Comparison of ENCODE assay signal across 12 cellular contexts in the genomic region with DNA sequence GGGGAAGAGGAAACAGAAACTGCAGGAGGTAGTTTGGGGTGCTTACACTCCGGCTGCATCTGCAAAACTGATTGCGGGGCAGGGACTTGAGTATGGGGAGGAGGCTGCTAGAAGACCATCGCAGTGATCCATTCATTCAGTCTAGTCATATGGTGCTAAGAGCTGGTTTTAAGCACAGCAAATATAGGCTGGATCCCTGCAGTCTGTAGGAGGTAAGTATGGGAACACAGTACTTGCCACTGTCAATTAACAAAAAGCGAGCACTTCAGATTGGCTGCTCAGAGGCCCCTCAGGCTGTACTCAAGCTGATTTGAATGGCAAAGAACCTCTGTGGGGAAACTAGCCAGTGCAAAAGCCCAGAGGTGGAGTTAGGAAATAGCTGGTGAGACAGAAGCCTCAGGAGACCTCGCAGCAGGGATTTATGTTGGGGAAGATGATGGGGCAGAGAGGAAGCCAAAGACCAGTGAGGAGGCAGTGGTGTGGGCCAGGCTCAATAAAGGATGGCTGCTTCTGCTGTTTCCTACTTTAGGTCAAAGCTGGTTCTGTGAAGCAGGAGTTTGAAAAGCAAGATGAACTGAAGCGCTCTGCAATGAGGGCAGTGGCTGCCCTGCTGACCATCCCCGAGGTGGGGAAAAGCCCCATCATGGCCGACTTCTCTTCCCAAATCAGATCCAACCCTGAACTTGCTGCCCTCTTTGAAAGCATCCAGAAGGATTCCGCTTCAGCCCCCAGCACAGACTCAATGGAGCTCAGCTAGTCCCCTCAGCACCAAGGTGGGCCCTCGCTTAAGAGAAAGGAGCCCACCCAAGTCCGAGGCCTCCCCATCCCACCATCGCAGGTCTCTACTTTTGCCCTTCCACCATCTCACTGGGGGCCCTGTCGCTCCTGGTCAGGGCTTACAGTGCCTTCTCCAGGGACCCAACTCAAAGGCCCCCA. TPM values are rescaled to one million over a fixed set of nuclear protein-coding genes. Genes with fewer than 3 reads are reported as not detected.
DNase-seq lines count a peak whose midpoint lies in the region; ATAC-seq lines count a peak whose summit lies in the region.
"Had no signal": no experiment of that assay in that cellular context is flagged by ENCODE, and none has a peak within 500 bp of the region (broad histone marks: within the 10 kb centered on the region; RNA-seq: fewer than 3 reads in every experiment).

No MANE protein-coding gene starts in this region.

- H3K9me3 Mint-ChIP-seq in activated CD4-positive, alpha-beta T cell treated with anti-CD3 and anti-CD28 coated beads for 36 hours (ENCODE audit: low read depth), result no peaks in the 10 kb centered on the region
- H3K9me3 Mint-ChIP-seq in activated CD4-positive, alpha-beta T cell treated with anti-CD3 and anti-CD28 coated beads, Interleukin-2, amount 10 ng/mL, durations not matched to agents 7 days and 5 days, result no peaks in the 10 kb centered on the region
- no peaks in the 10 kb centered on the region for H3K9me3 Mint-ChIP-seq in activated naive CD8-positive, alpha-beta T cell treated with anti-CD3 and anti-CD28 coated beads, Interleukin-2, amount 10 ng/mL, durations not matched to agents 7 days and 5 days

- H3K27ac ChIP-seq in HUES64 (ENCODE audit: low read depth, low read length) (peak overlapping the region; percentile 64), mesodermal cell (ENCODE audit: low read depth, low read length, severe bottlenecking) (peak overlapping the region; percentile 6)
- H3K27ac ChIP-seq: right atrium auricular region, thoracic aorta had no signal

- ATAC-seq in activated CD4-positive, alpha-beta T cell treated with anti-CD3 and anti-CD28 coated beads for 36 hours, result peak; percentile 11
- ATAC-seq in activated naive CD8-positive, alpha-beta T cell treated with anti-CD3 and anti-CD28 coated beads, Interleukin-2, amount 10 ng/mL, durations not matched to agents 7 days and 5 days (ENCODE audit: low read depth), result no peak
- ATAC-seq in left lobe of liver, result no peak
- ATAC-seq: mucosa of descending colon had no signal

- intact Hi-C loops in activated CD4-positive, alpha-beta T cell treated with anti-CD3 and anti-CD28 coated beads for 36 hours (cut with DNase I, micrococcal nuclease), result loop anchor here in 1 of 2 experiments (10.0 kb wide), 1 partner anchor 621 kb away; no protein-coding TSS in a partner anchor

- peaks cover 23% of the 10 kb centered on the region; the same call in 1 of the 2 replicates for H3K4me1 ChIP-seq in HUES64 (ENCODE audit: insufficient read depth, low read length)
- peaks cover 18% of the 10 kb centered on the region for H3K4me1 ChIP-seq in mesodermal cell (ENCODE audit: control insufficient read depth, insufficient read depth, low read length, poor library complexity, severe bottlenecking)

- no peaks in the 10 kb centered on the region for H3K27me3 Mint-ChIP-seq in activated CD4-positive, alpha-beta T cell treated with anti-CD3 and anti-CD28 coated beads for 36 hours
- H3K27me3 Mint-ChIP-seq in activated CD4-positive, alpha-beta T cell treated with anti-CD3 and anti-CD28 coated beads, Interleukin-2, amount 10 ng/mL, durations not matched to agents 7 days and 5 days, result no peaks in the 10 kb centered on the region
- H3K27me3 Mint-ChIP-seq in activated naive CD8-positive, alpha-beta T cell treated with anti-CD3 and anti-CD28 coated beads, Interleukin-2, amount 10 ng/mL, durations not matched to agents 7 days and 5 days, result no peaks in the 10 kb centered on the region

- H3K27ac Mint-ChIP-seq in activated CD4-positive, alpha-beta T cell treated with anti-CD3 and anti-CD28 coated beads for 36 hours, result peak overlapping the region; percentile 49
- no peak overlapping the region for H3K27ac Mint-ChIP-seq in activated CD4-positive, alpha-beta T cell treated with anti-CD3 and anti-CD28 coated beads, Interleukin-2, amount 10 ng/mL, durations not matched to agents 7 days and 5 days
- peak overlapping the region; percentile 16 for H3K27ac Mint-ChIP-seq in activated naive CD8-positive, alpha-beta T cell treated with anti-CD3 and anti-CD28 coated beads, Interleukin-2, amount 10 ng/mL, durations not matched to agents 7 days and 5 days

- 68% methylated on average over 13 of the region's 13 CpGs for WGBS in HUES64
- 83% methylated on average over 10 to 11 of the region's 13 CpGs for WGBS in mesodermal cell (ENCODE audit: insufficient coverage in 2 of 2), 2 experiments

- POLR2A ChIA-PET in activated CD4-positive, alpha-beta T cell treated with anti-CD3 and anti-CD28 coated beads for 36 hours (lab: Charles Lee), result interaction anchor here (3.8 to 4.2 kb wide), 2 partner anchors 7 to 24 kb away, joined by 24 to 26 read pairs; partner anchors contain the start of gene RPL32
- POLR2A ChIA-PET in activated CD4-positive, alpha-beta T cell treated with anti-CD3 and anti-CD28 coated beads, Interleukin-2, amount 10 ng/mL, durations not matched to agents 7 days and 5 days (lab: Charles Lee), result no interaction called here
- POLR2A ChIA-PET in activated naive CD8-positive, alpha-beta T cell treated with anti-CD3 and anti-CD28 coated beads, Interleukin-2, amount 10 ng/mL, durations not matched to agents 7 days and 5 days (lab: Charles Lee), result interaction anchor here (2.3 kb wide), 1 partner anchor 8 kb away, joined by 13 read pairs; the partner anchor contains the start of gene RPL32

- no peak for DNase-seq in activated CD4-positive, alpha-beta T cell treated with anti-CD3 and anti-CD28 coated beads for 36 hours
- no peak for DNase-seq in activated CD4-positive, alpha-beta T cell treated with anti-CD3 and anti-CD28 coated beads, Interleukin-2, amount 10 ng/mL, durations not matched to agents 7 days and 5 days
- no peak for DNase-seq in activated naive CD8-positive, alpha-beta T cell treated with anti-CD3 and anti-CD28 coated beads, Interleukin-2, amount 10 ng/mL, durations not matched to agents 7 days and 5 days
- DNase-seq in KBM-7, result no peak
- DNase-seq in left lobe of liver (ENCODE audit: low spot score), result no peak
- no peak for DNase-seq in cerebellum (ENCODE audit: low spot score)
- DNase-seq: mucosa of descending colon had no signal

- peaks cover 18% of the 10 kb centered on the region for H3K4me1 Mint-ChIP-seq in activated CD4-positive, alpha-beta T cell treated with anti-CD3 and anti-CD28 coated beads for 36 hours
- H3K4me1 Mint-ChIP-seq in activated CD4-positive, alpha-beta T cell treated with anti-CD3 and anti-CD28 coated beads, Interleukin-2, amount 10 ng/mL, durations not matched to agents 7 days and 5 days, result peaks cover 22% of the 10 kb centered on the region
- H3K4me1 Mint-ChIP-seq in activated naive CD8-positive, alpha-beta T cell treated with anti-CD3 and anti-CD28 coated beads, Interleukin-2, amount 10 ng/mL, durations not matched to agents 7 days and 5 days, result peaks cover 23% of the 10 kb centered on the region

- CTCF ChIA-PET in activated CD4-positive, alpha-beta T cell treated with anti-CD3 and anti-CD28 coated beads for 36 hours (lab: Charles Lee), result interaction anchor here (0.7 to 3.7 kb wide), 4 partner anchors 8 to 155 kb away, joined by 3 to 22 read pairs (median 4); partner anchors contain the start of gene RPL32
- CTCF ChIA-PET in activated CD4-positive, alpha-beta T cell treated with anti-CD3 and anti-CD28 coated beads, Interleukin-2, amount 10 ng/mL, durations not matched to agents 7 days and 5 days (lab: Charles Lee), result interaction anchor here (0.8 to 5.2 kb wide), 4 partner anchors 8 to 24 kb away, joined by 3 to 37 read pairs (median 9); partner anchors contain the start of gene RPL32

- H3K4me3 Mint-ChIP-seq in activated CD4-positive, alpha-beta T cell treated with anti-CD3 and anti-CD28 coated beads for 36 hours, result no peak overlapping the region
- H3K4me3 Mint-ChIP-seq in activated CD4-positive, alpha-beta T cell treated with anti-CD3 and anti-CD28 coated beads, Interleukin-2, amount 10 ng/mL, durations not matched to agents 7 days and 5 days, result no peak overlapping the region
- no peak overlapping the region for H3K4me3 Mint-ChIP-seq in activated naive CD8-positive, alpha-beta T cell treated with anti-CD3 and anti-CD28 coated beads, Interleukin-2, amount 10 ng/mL, durations not matched to agents 7 days and 5 days

- peaks cover 87% of the 10 kb centered on the region for H3K36me3 ChIP-seq in HUES64 (ENCODE audit: insufficient read depth, low read length)
- peaks cover 81% of the 10 kb centered on the region for H3K36me3 ChIP-seq in mesodermal cell (ENCODE audit: control insufficient read depth, insufficient read depth, low read length)

- H3K27me3 ChIP-seq in HUES64 (ENCODE audit: insufficient read depth, low read length), result no peaks in the 10 kb centered on the region
- H3K27me3 ChIP-seq: right atrium auricular region had no signal

- H3K9me3 ChIP-seq in HUES64 (ENCODE audit: insufficient read depth, low read depth, low read length) (no peaks in the 10 kb centered on the region), mesodermal cell (ENCODE audit: control insufficient read depth, low read length) (no peaks in the 10 kb centered on the region)
- H3K9me3 ChIP-seq: HAP-1, mucosa of descending colon, right atrium auricular region, thoracic aorta had no signal

- peaks cover 66% of the 10 kb centered on the region for H3K36me3 Mint-ChIP-seq in activated CD4-positive, alpha-beta T cell treated with anti-CD3 and anti-CD28 coated beads for 36 hours (ENCODE audit: low read depth)
- H3K36me3 Mint-ChIP-seq in activated CD4-positive, alpha-beta T cell treated with anti-CD3 and anti-CD28 coated beads, Interleukin-2, amount 10 ng/mL, durations not matched to agents 7 days and 5 days (ENCODE audit: low read depth), result peaks cover 56% of the 10 kb centered on the region
- H3K36me3 Mint-ChIP-seq in activated naive CD8-positive, alpha-beta T cell treated with anti-CD3 and anti-CD28 coated beads, Interleukin-2, amount 10 ng/mL, durations not matched to agents 7 days and 5 days, result peaks cover 31% of the 10 kb centered on the region

- in situ Hi-C loops in KBM-7 (cut with MboI; ENCODE audit: low pct_unique_long_range_greater_than_20kb, low sequenced_read_pairs), result no loop called here

- H3K4me3 ChIP-seq in HUES64 (ENCODE audit: low read length) (no peak overlapping the region), mesodermal cell (ENCODE audit: extremely low read depth, insufficient read depth, low read length, poor library complexity, severe bottlenecking) (no peak overlapping the region)
- H3K4me3 ChIP-seq: HAP-1, mucosa of descending colon, right atrium auricular region, thoracic aorta had no signal

- peak overlapping the region; percentile 15; the same call in 1 of the 2 replicates for H3K9ac ChIP-seq in HUES64 (ENCODE audit: low read depth, low read length)

RNA-seq across cellular contexts. Expression of gene RPL32, which starts 7.9 kb away (rescaled TPM):
- total RNA-seq in activated CD4-positive, alpha-beta T cell treated with anti-CD3 and anti-CD28 coated beads for 36 hours, result 1,000 to 10,000 TPM; 2,842 to 4,727 TPM
- total RNA-seq in activated CD4-positive, alpha-beta T cell treated with anti-CD3 and anti-CD28 coated beads, Interleukin-2, amount 10 ng/mL, durations not matched to agents 7 days and 5 days, result 1,000 to 10,000 TPM; 2,113 to 2,760 TPM
- 2,225 TPM for polyA plus RNA-seq in HUES64 (2013, experiment 1 of 2)
- 2,422 TPM for polyA plus RNA-seq in HUES64 (2013, experiment 2 of 2)
- total RNA-seq in activated naive CD8-positive, alpha-beta T cell treated with anti-CD3 and anti-CD28 coated beads, Interleukin-2, amount 10 ng/mL, durations not matched to agents 7 days and 5 days, result 1,000 to 10,000 TPM; 2,162 to 2,195 TPM
- polyA plus RNA-seq in mesodermal cell (2013, experiment 1 of 2), result 2,921 TPM
- polyA plus RNA-seq in mesodermal cell (2013, experiment 2 of 2), result 2,609 TPM
- total RNA-seq in left lobe of liver (414 TPM), cerebellum (1,138 TPM)

RNA-seq across cellular contexts. Expression of gene CAND2, which starts 37.0 kb away (rescaled TPM):
- total RNA-seq in activated CD4-positive, alpha-beta T cell treated with anti-CD3 and anti-CD28 coated beads for 36 hours, result 1 to 10 TPM; 2.1 to 2.2 TPM
- total RNA-seq in activated CD4-positive, alpha-beta T cell treated with anti-CD3 and anti-CD28 coated beads, Interleukin-2, amount 10 ng/mL, durations not matched to agents 7 days and 5 days, result under 1 TPM; 0.84 to 0.98 TPM
- 5.2 TPM for polyA plus RNA-seq in HUES64 (2013, experiment 1 of 2)
- polyA plus RNA-seq in HUES64 (2013, experiment 2 of 2), result 7.2 TPM
- total RNA-seq in activated naive CD8-positive, alpha-beta T cell treated with anti-CD3 and anti-CD28 coated beads, Interleukin-2, amount 10 ng/mL, durations not matched to agents 7 days and 5 days, result under 1 TPM; 0.79 to 0.97 TPM
- polyA plus RNA-seq in mesodermal cell (2013, experiment 1 of 2), result 6.3 TPM
- polyA plus RNA-seq in mesodermal cell (2013, experiment 2 of 2), result 5.1 TPM
- total RNA-seq in left lobe of liver (7.2 TPM), cerebellum (18.2 TPM)
